1 cellular context compared by ENCODE assay signal in genomic region chr17:74960739-74961342, GRCh38.
TF ChIP-seq lines count a peak whose summit lies in the region.

No MANE protein-coding gene starts in this region.

TF ChIP-seq in K562, 482 proteins besides CTCF, POLR2A, EP300 and RAD21 (continued from another document and continues in another):
- TF ChIP-seq BCLAF1 (IDR thresholded peaks at IDR 0.05; ENCODE audit: borderline replicate concordance in 1 of 2, control insufficient read depth in 1 of 2, low read depth in 2 of 2, low read length in 1 of 2) (peak in 1 of 2 experiments; percentile 70; a peak in 1 of 4 replicates), ZNF695 (CRISPR knock-in tag; IDR thresholded peaks at IDR 0.05) (no peak), NELFE (IDR thresholded peaks at IDR 0.05; ENCODE audit: insufficient read depth, insufficient read length) (no peak), IFI16 (CRISPR knock-in tag; IDR thresholded peaks at IDR 0.05) (no peak), CUX1 (CRISPR knock-in tag; IDR thresholded peaks at IDR 0.05) (no peak), ZNF699 (CRISPR knock-in tag; IDR thresholded peaks at IDR 0.05; ENCODE audit: insufficient replicate concordance) (no peak), FOXM1 (IDR thresholded peaks at IDR 0.05; ENCODE audit: low read depth) (no peak), FOXM1 (CRISPR knock-in tag; IDR thresholded peaks at IDR 0.05; ENCODE audit: low read depth) (0 out of 2 replicates have a peak, but pooled peaks have one; percentile 54), GTF2B (IDR thresholded peaks at IDR 0.05; ENCODE audit: extremely low read depth, insufficient read length) (no peak), CREB3L1 (IDR thresholded peaks at IDR 0.05; ENCODE audit: borderline replicate concordance, low read depth) (peak; percentile 100), ESRRA (IDR thresholded peaks at IDR 0.05; ENCODE audit: borderline replicate concordance, low read depth) (0 out of 2 replicates have a peak, but pooled peaks have one; percentile 59), CBX8 (IDR thresholded peaks at IDR 0.05; ENCODE audit: borderline replicate concordance, extremely low read depth, low read depth, low read length, poor library complexity, severe bottlenecking) (no peak), HLTF (IDR thresholded peaks at IDR 0.05) (peak; percentile 79), RB1 (IDR thresholded peaks at IDR 0.05; ENCODE audit: low read depth) (peak; percentile 81), ZBTB49 (CRISPR knock-in tag; IDR thresholded peaks at IDR 0.05; ENCODE audit: borderline replicate concordance) (no peak), KAT7 (CRISPR knock-in tag; IDR thresholded peaks at IDR 0.05; ENCODE audit: borderline replicate concordance) (0 out of 2 replicates have a peak, but pooled peaks have one; percentile 43), ZEB2 (IDR thresholded peaks at IDR 0.05) (peak; percentile 75), STAT6 (CRISPR knock-in tag; IDR thresholded peaks at IDR 0.05) (0 out of 2 replicates have a peak, but pooled peaks have one; percentile 83), TFE3 (CRISPR knock-in tag; IDR thresholded peaks at IDR 0.05) (no peak), CEBPG (CRISPR knock-in tag; IDR thresholded peaks at IDR 0.05) (no peak), CEBPG (tag; conservative IDR thresholded peaks at IDR 0.05 in 1 of 2, IDR thresholded peaks at IDR 0.05 in 1 of 2) (no peak), HNRNPH1 (optimal IDR thresholded peaks at IDR 0.05; ENCODE audit: low read depth, low read length) (no peak), IRF2 (CRISPR knock-in tag; IDR thresholded peaks at IDR 0.05) (no peak), NEUROD1 (IDR thresholded peaks at IDR 0.05; ENCODE audit: borderline replicate concordance, low read depth, low read length, partially characterized antibody) (peak; percentile 68), ZNF239 (CRISPR knock-in tag; IDR thresholded peaks at IDR 0.05) (no peak), FOXP4 (CRISPR knock-in tag; IDR thresholded peaks at IDR 0.05; ENCODE audit: borderline replicate concordance) (peak; percentile 94; the same call in 1 of the 2 replicates), ZNF263 (CRISPR knock-in tag; IDR thresholded peaks at IDR 0.05; ENCODE audit: borderline replicate concordance) (peak; percentile 52; the same call in 1 of the 2 replicates), STAG1 (CRISPR knock-in tag; IDR thresholded peaks at IDR 0.05; ENCODE audit: borderline replicate concordance) (peak; percentile 93), CHAMP1 (IDR thresholded peaks at IDR 0.05) (no peak)
